Comparison of ENCODE assay signal across 8 cellular contexts in the genomic region with DNA sequence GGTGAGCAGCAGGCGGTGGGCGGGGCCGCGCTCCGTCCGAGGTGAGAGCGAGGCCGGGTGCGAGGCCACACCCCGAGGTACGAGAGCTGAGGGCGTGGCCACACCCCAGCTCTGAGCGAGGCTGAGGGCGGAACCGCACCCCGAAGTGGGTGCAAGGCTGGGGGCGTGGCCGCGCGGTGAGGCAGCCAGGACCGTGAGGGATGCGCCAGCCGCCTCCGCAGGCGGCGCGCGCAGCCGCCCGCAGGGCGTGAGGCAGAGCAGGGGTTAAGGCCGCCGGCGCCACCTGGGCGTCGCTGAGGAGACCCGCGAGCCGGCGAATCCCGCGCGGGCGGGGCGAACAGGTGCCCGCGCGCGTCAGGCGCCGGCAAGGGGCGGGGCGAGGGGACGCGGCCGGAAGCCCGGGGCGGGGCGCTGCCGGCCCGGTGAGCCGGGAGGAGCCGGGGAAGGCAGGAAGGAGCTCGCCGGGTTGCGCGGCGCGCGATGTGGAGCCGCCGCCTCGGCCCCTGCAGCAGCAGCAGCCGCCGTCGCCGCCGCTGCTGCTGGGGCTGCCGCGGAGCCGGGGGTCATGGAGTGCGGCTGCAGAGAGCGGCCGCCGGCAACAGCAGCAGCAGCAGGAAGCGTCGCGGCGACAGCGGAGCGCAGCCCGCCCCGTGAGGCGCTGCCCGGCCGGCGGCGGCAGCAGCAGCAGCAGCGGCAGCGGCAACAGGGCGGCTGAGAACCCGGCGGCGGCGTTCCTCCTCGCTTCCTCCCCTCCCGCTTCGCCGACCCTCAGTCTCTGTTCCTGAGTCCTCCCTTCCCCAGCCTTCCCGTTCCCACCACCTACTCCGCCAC. TPM values are rescaled to one million over a fixed set of nuclear protein-coding genes. Genes with fewer than 3 reads are reported as not detected.
DNase-seq lines count a peak whose midpoint lies in the region; ATAC-seq and TF ChIP-seq lines count a peak whose summit lies in the region.

A gene with protein sequence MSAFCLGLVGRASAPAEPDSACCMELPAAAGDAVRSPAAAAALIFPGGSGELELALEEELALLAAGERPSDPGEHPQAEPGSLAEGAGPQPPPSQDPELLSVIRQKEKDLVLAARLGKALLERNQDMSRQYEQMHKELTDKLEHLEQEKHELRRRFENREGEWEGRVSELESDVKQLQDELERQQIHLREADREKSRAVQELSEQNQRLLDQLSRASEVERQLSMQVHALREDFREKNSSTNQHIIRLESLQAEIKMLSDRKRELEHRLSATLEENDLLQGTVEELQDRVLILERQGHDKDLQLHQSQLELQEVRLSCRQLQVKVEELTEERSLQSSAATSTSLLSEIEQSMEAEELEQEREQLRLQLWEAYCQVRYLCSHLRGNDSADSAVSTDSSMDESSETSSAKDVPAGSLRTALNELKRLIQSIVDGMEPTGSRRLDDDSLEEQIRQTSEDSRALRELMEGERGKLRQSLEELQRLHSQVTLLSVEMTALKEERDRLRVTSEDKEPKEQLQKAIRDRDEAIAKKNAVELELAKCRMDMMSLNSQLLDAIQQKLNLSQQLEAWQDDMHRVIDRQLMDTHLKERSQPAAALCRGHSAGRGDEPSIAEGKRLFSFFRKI (plus strand): TSS at position 449 of the 831 bp plus-strand sequence. CDS start 633 bp downstream, outside the sequence.

- peak within 1 kb of the TSS; percentile 89 for H3K4me2 ChIP-seq in OCI-LY7 (ENCODE audit: low read length)

- ATAC-seq in GM21528 (IDR thresholded peaks at IDR 0.05; ENCODE audit: low FRiP score, unreplicated experiment): peak; percentile 85

- intact Hi-C loops in OCI-LY7 (cut with micrococcal nuclease; ENCODE audit: unreplicated experiment): loop anchor here (1.0 kb wide), 1 partner anchor 98 kb away; no protein-coding TSS in a partner anchor

- POLR2A ChIA-PET in OCI-LY7 (lab: Charles Lee): interaction anchor here (0.6 to 2.5 kb wide), 4 partner anchors 13 to 313 kb away, joined by 4 to 9 read pairs (median 6); a partner anchor contains a TSS

- H3K36me3 ChIP-seq in OCI-LY7 (ENCODE audit: insufficient read depth, low read length): peaks cover 16% of the 10 kb centered on the region; the same call in 1 of the 2 replicates

- peaks cover 23% of the 10 kb centered on the region for H3K4me1 ChIP-seq in OCI-LY7 (ENCODE audit: insufficient read depth, low read length, poor library complexity, severe bottlenecking)

- CTCF ChIA-PET in OCI-LY7 (lab: Charles Lee; ENCODE audit: unreplicated experiment): interaction anchor here (0.5 to 0.9 kb wide), 3 partner anchors 39 to 276 kb away, joined by 3 to 4 read pairs (median 3); no protein-coding TSS in a partner anchor

- H3K27ac ChIP-seq in OCI-LY7 (ENCODE audit: low read depth, low read length, poor library complexity, severe bottlenecking): peak within 1 kb of the TSS; percentile 62

- no peaks in the 10 kb centered on the region for H3K9me3 ChIP-seq in OCI-LY7 (ENCODE audit: low read length)

- DNase-seq in DMS114 treated with DMSO at 0.1 percent for 48 hours (lab: John Stamatoyannopoulos, UW; ENCODE audit: unreplicated experiment): peak; percentile 74
- peak; percentile 79 for DNase-seq in HuH-7.5 (ENCODE audit: low spot score)
- peak; percentile 95 for DNase-seq in OCI-LY7 (ENCODE audit: low spot score)
- peak; percentile 97 for DNase-seq in activated T-cell treated with anti-CD3 and anti-CD28 coated beads for 24 hours (ENCODE audit: low read depth)
- DNase-seq in epithelial cell of proximal tubule (ENCODE audit: low read depth): no peak
- DNase-seq in myocyte (ENCODE audit: low read depth): peak; percentile 48
- DNase-seq in stimulated activated CD8-positive, alpha-beta memory T cell treated with anti-CD3 and anti-CD28 coated beads, Interleukin-7, amount 100 ng/mL, for 48 hours (ENCODE audit: extremely low read depth in 1 of 2, low read depth in 1 of 2): peak; percentile 97 to 99

- no TSS peak for BruUV-seq in OCI-LY7 (replicated peaks; lab: Mats Ljungman, UMichigan)

- peak within 1 kb of the TSS; percentile 72; the same call in 1 of the 2 replicates for H2AFZ ChIP-seq in OCI-LY7 (ENCODE audit: low read length)

- H4K20me1 ChIP-seq in OCI-LY7 (ENCODE audit: insufficient read depth, low read length): peaks cover 12% of the 10 kb centered on the region

- H3K79me2 ChIP-seq in OCI-LY7 (ENCODE audit: insufficient read depth, low read depth, low read length): peaks cover 17% of the 10 kb centered on the region; the same call in 1 of the 2 replicates

- TF ChIP-seq CTCF in OCI-LY7 (conservative IDR thresholded peaks at IDR 0.05; ENCODE audit: low read length) (peak; percentile 14; the same call in 1 of the 2 replicates), epithelial cell of proximal tubule (conservative IDR thresholded peaks at IDR 0.05; ENCODE audit: low read depth, low read length) (peak; percentile 2)

- H3K9me2 ChIP-seq in OCI-LY7 (ENCODE audit: insufficient read depth, low read length): no peaks in the 10 kb centered on the region

- peak within 1 kb of the TSS; percentile 72 for H3K4me3 ChIP-seq in OCI-LY7 (ENCODE audit: low read depth, low read length, poor library complexity, severe bottlenecking)
- peak within 1 kb of the TSS; percentile 87 for H3K4me3 ChIP-seq in epithelial cell of proximal tubule (ENCODE audit: low read depth, low read length)

RNA-seq across cellular contexts. Expression of the gene that starts here (rescaled TPM):
- total RNA-seq in OCI-LY7 (2014; rRNA removed; shearing (Covaris generic)): 6.5 and 7.1 TPM in 2 replicates
- total RNA-seq in OCI-LY7 (2022) (19.9 and 22.6 TPM in 2 replicates), epithelial cell of proximal tubule (4.6 and 7.0 TPM in 2 replicates), myocyte (0.88 and 2.5 TPM in 2 replicates)
- polyA plus RNA-seq in myocyte (2012): 1.5 TPM
